19 cellular contexts compared by ENCODE assay signal in the genomic region with DNA sequence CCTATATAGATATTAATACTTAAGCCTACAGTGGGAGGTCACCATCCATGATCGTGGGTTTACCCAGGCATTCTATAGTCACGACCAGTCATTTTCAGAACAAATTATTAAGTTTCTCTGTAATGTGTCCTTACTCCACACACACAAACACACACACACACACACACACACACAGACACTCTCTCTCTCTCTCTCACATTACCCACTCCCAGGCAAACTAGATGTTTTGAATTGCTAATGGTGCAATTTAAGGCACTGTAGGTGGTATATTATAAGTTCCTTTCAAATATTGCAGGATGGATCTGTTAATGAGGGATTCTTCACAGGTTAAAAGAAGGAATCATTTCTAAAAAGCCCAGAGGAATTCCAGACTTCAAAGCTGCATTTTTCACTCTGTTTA.
"Had no signal": no experiment of that assay in that cellular context is flagged by ENCODE, and none has a peak within 500 bp of the region (broad histone marks: within the 10 kb centered on the region; RNA-seq: fewer than 3 reads in every experiment).

No MANE protein-coding gene starts in this region.

- ATAC-seq: naive thymus-derived CD4-positive, alpha-beta T cell; psoas muscle; right lobe of liver; stimulated activated memory B cell treated with anti-CD40 and anti-IgM and Interleukin-4, amounts not matched to agents 10 μg/mL and 1 μg/mL and 100 μg/mL, for 72 hours; stimulated activated naive CD8-positive, alpha-beta T cell treated with anti-CD3 and anti-CD28 coated beads, Interleukin-15, amount 100 ng/mL, for 72 hours; upper lobe of right lung had no signal

- H3K27ac Mint-ChIP-seq: naive thymus-derived CD4-positive, alpha-beta T cell; nephron progenitor cell; stimulated activated memory B cell treated with anti-CD40 and anti-IgM and Interleukin-4, amounts not matched to agents 10 μg/mL and 1 μg/mL and 100 μg/mL, for 72 hours had no signal

- H3K4me3 Mint-ChIP-seq: naive thymus-derived CD4-positive, alpha-beta T cell; nephron progenitor cell; stimulated activated memory B cell treated with anti-CD40 and anti-IgM and Interleukin-4, amounts not matched to agents 10 μg/mL and 1 μg/mL and 100 μg/mL, for 72 hours; stimulated activated naive CD8-positive, alpha-beta T cell treated with anti-CD3 and anti-CD28 coated beads, Interleukin-15, amount 100 ng/mL, for 72 hours had no signal

- H3K4me3 ChIP-seq: colonic mucosa, psoas muscle, right lobe of liver, testis, tibial nerve, upper lobe of right lung, vagina had no signal

- H3K4me1 Mint-ChIP-seq: naive thymus-derived CD4-positive, alpha-beta T cell; nephron progenitor cell; stimulated activated memory B cell treated with anti-CD40 and anti-IgM and Interleukin-4, amounts not matched to agents 10 μg/mL and 1 μg/mL and 100 μg/mL, for 72 hours; stimulated activated naive CD8-positive, alpha-beta T cell treated with anti-CD3 and anti-CD28 coated beads, Interleukin-15, amount 100 ng/mL, for 72 hours had no signal

- H3K27me3 ChIP-seq: colonic mucosa, neutrophil, right lobe of liver, testis, tibial nerve, upper lobe of right lung, vagina had no signal

- DNase-seq: colonic mucosa; effector CD4-positive, alpha-beta T cell; foreskin melanocyte; head of caudate nucleus; hypothalamus; kidney glomerular epithelial cell; naive thymus-derived CD4-positive, alpha-beta T cell; nephron progenitor cell; psoas muscle; retina; right lobe of liver; stimulated activated CD4-positive, alpha-beta T cell treated with anti-CD3 and anti-CD28 coated beads, Interleukin-4, amount 100 ng/mL, for 24 hours; stimulated activated naive CD8-positive, alpha-beta T cell treated with anti-CD3 and anti-CD28 coated beads, Interleukin-15, amount 100 ng/mL, for 72 hours; testis; upper lobe of right lung had no signal

- H3K36me3 ChIP-seq: colonic mucosa, neutrophil, right lobe of liver, tibial nerve, upper lobe of right lung, vagina had no signal

- H3K27me3 Mint-ChIP-seq: stimulated activated memory B cell treated with anti-CD40 and anti-IgM and Interleukin-4, amounts not matched to agents 10 μg/mL and 1 μg/mL and 100 μg/mL, for 72 hours; stimulated activated naive CD8-positive, alpha-beta T cell treated with anti-CD3 and anti-CD28 coated beads, Interleukin-15, amount 100 ng/mL, for 72 hours had no signal

- H3K27ac ChIP-seq: colonic mucosa, neutrophil, psoas muscle, right lobe of liver, testis, tibial nerve, upper lobe of right lung, vagina had no signal

- H3K36me3 Mint-ChIP-seq: naive thymus-derived CD4-positive, alpha-beta T cell; stimulated activated memory B cell treated with anti-CD40 and anti-IgM and Interleukin-4, amounts not matched to agents 10 μg/mL and 1 μg/mL and 100 μg/mL, for 72 hours had no signal

- H3K9me3 Mint-ChIP-seq: stimulated activated memory B cell treated with anti-CD40 and anti-IgM and Interleukin-4, amounts not matched to agents 10 μg/mL and 1 μg/mL and 100 μg/mL, for 72 hours; stimulated activated naive CD8-positive, alpha-beta T cell treated with anti-CD3 and anti-CD28 coated beads, Interleukin-15, amount 100 ng/mL, for 72 hours had no signal

- H3K9me3 ChIP-seq: colonic mucosa, neutrophil, psoas muscle, right lobe of liver, testis, tibial nerve, upper lobe of right lung, vagina had no signal

- H3K4me1 ChIP-seq: colonic mucosa, psoas muscle, right lobe of liver, vagina had no signal
